Comparison of ENCODE assay signal across 8 cellular contexts in the genomic region with DNA sequence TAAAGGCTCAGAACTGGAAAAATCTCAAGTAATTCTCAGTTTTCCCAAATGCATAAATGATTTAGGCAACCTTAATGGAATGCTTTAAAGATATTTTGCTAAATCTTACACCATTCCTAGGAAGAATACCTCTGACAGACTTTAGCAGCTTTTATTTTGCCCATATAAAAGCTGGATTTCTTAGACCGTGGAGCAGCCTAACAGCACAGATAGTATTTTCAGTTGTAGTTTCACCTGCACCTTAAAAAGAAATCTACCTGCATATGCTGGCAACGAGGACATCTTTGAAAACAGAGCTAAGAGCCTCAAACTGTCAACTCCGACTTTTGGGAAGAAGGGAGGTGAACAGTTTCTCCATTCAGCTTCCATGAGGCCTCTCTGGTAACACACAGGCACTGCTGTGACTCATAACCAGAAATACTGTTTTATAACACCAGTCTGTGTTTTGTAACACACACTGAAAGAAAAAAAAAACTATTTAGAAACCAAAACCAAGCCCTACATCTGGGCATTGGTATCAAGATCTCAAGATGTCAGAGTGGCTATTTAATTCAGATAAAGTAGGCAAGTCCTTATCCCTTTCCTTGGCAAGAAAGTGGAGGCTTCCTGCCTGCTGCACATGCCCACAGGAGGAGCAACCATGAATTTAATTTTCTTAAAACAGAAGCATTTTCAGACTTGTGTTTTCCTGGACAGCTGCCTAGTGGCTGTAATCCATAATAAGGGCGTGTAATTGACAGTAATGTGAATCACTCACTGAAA.
DNase-seq lines count a peak whose midpoint lies in the region; ATAC-seq and TF ChIP-seq lines count a peak whose summit lies in the region.

No MANE protein-coding gene starts in this region.

- no peak overlapping the region for H3K27ac Mint-ChIP-seq in CD4-positive, alpha-beta T cell

- no peak overlapping the region for H3K27ac ChIP-seq in CD4-positive, alpha-beta T cell (ENCODE audit: low read depth, low read length)

- H3K9me3 Mint-ChIP-seq in CD4-positive, alpha-beta T cell = no peaks in the 10 kb centered on the region

- peaks cover 24% of the 10 kb centered on the region for H3K4me1 Mint-ChIP-seq in CD4-positive, alpha-beta T cell (ENCODE audit: low read depth)

- H3K27me3 Mint-ChIP-seq in CD4-positive, alpha-beta T cell = no peaks in the 10 kb centered on the region

- H3K9me3 ChIP-seq in CD4-positive, alpha-beta T cell (ENCODE audit: control insufficient read depth, low read length) = no peaks in the 10 kb centered on the region

- no peak overlapping the region for H3K4me3 Mint-ChIP-seq in CD4-positive, alpha-beta T cell

- intact Hi-C loops in CD4-positive, alpha-beta T cell (cut with DNase I, micrococcal nuclease) = no loop called here

- no peaks in the 10 kb centered on the region for H3K36me3 Mint-ChIP-seq in CD4-positive, alpha-beta T cell (ENCODE audit: low read depth)

- DNase-seq in GM04504 (ENCODE audit: low read depth) = peak; percentile 63
- DNase-seq in HS-27A (ENCODE audit: low read depth) = peak; percentile 33
- DNase-seq in fibroblast of gingiva (ENCODE audit: low read depth) = peak; percentile 72
- DNase-seq in stimulated activated naive CD8-positive, alpha-beta T cell treated with anti-CD3 and anti-CD28 coated beads, Interleukin-15, Interleukin-2, amounts not matched to agents 100 U/mL and 50 U/mL, for 24 hours = no peak
- no peak for DNase-seq in activated gamma-delta T cell treated with Interleukin-2 at 50 U/mL for 16 hours
- no peak for DNase-seq in DMS114 treated with DMSO at 0.1 percent for 48 hours (lab: John Stamatoyannopoulos, UW; ENCODE audit: unreplicated experiment)
- no peak for DNase-seq in CD4-positive, alpha-beta T cell

- POLR2A ChIA-PET in CD4-positive, alpha-beta T cell (lab: Charles Lee) = interaction anchor here (0.6 to 1.1 kb wide), 2 partner anchors 12 to 15 kb away, joined by 3 to 5 read pairs; no protein-coding TSS in a partner anchor

- CTCF ChIA-PET in CD4-positive, alpha-beta T cell (lab: Charles Lee) = no interaction called here

- no peaks in the 10 kb centered on the region for H3K27me3 ChIP-seq in CD4-positive, alpha-beta T cell (ENCODE audit: control insufficient read depth, insufficient read depth, low read length)

- TF ChIP-seq CTCF in CD4-positive, alpha-beta T cell (IDR thresholded peaks at IDR 0.05) = no peak

- peak; percentile 94 for ATAC-seq in GM21447 (IDR thresholded peaks at IDR 0.05; ENCODE audit: unreplicated experiment)
- peak; percentile 75 for ATAC-seq in stimulated activated naive CD8-positive, alpha-beta T cell treated with anti-CD3 and anti-CD28 coated beads, Interleukin-15, Interleukin-2, amounts not matched to agents 100 U/mL and 50 U/mL, for 24 hours
- no peak for ATAC-seq in CD4-positive, alpha-beta T cell (ENCODE audit: poor library complexity)

Comparison
In these comparisons a context has a peak if more than half of its experiments do, and no peak if none do; other contexts are left out.
1. DNase-seq: peak in GM04504 (single experiment), HS-27A (single experiment) and fibroblast of gingiva (single experiment); none in stimulated activated naive CD8-positive, alpha-beta T cell treated with anti-CD3 and anti-CD28 coated beads, Interleukin-15, Interleukin-2, amounts not matched to agents 100 U/mL and 50 U/mL, for 24 hours (single experiment), activated gamma-delta T cell treated with Interleukin-2 at 50 U/mL for 16 hours (single experiment), DMS114 treated with DMSO at 0.1 percent for 48 hours (single experiment) and CD4-positive, alpha-beta T cell (0 of 10).